10 cellular contexts compared by ENCODE assay signal in the genomic region with DNA sequence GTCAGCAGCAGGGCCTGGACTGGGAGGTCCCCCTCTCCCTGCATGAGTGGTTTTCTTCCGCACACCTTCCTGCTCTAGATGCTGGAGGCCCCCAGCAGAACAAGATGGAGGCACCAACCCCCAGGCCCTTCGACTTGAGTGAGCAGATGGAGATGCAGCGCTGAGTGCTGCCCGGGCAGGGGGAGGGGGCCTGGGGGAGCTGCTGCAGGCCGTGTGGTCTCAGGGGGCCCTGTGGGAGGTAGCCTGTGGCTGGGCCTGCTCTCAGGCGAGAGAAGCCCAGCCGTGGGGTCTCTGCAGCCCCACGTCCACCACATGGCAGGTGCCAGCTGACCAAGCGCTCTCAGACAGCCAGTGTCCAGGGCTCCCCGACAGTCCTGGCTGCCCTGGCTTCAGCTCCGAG. TPM values are rescaled to one million over a fixed set of nuclear protein-coding genes. Genes with fewer than 3 reads are reported as not detected.
A peak's percentile ranks its signal among the peaks of the same experiment; 100 is the strongest.
DNase-seq lines count a peak whose midpoint lies in the region; ATAC-seq and TF ChIP-seq lines count a peak whose summit lies in the region.
"Had no signal": no experiment of that assay in that cellular context is flagged by ENCODE, and none has a peak within 500 bp of the region (broad histone marks: within the 10 kb centered on the region; RNA-seq: fewer than 3 reads in every experiment).

No MANE protein-coding gene starts in this region.

- BruUV-seq in mammary epithelial cell (replicated peaks; lab: Mats Ljungman, UMichigan), result no TSS peak

- no peaks in the 10 kb centered on the region for H3K9me2 ChIP-seq in neural cell (ENCODE audit: insufficient read depth, low read length)

- H3K4me3 Mint-ChIP-seq in brain, result peak overlapping the region in 1 of 5 experiments; percentile 88

- H3K4me2 ChIP-seq in mammary epithelial cell (ENCODE audit: insufficient read depth, low read depth, low read length) (no peak overlapping the region), neural cell (ENCODE audit: low read length) (no peak overlapping the region)

- H3K9ac ChIP-seq in mammary epithelial cell (ENCODE audit: insufficient read depth, low read length) (no peak overlapping the region), neural cell (ENCODE audit: low read length) (no peak overlapping the region)

- H3K27ac ChIP-seq in breast epithelium, result peak overlapping the region; percentile 93 to 94
- H3K27ac ChIP-seq in mammary epithelial cell (ENCODE audit: insufficient read depth, low read depth, low read length), result no peak overlapping the region
- peak overlapping the region; percentile 74 for H3K27ac ChIP-seq in neural cell (ENCODE audit: low read length)
- H3K27ac ChIP-seq in urinary bladder (ENCODE audit: low read depth), result peak overlapping the region; percentile 84

- no peaks in the 10 kb centered on the region for H3K27me3 Mint-ChIP-seq in brain

- no peak for TF ChIP-seq POLR2A in breast epithelium (IDR thresholded peaks at IDR 0.05)

- TF ChIP-seq EP300 in neural cell (conservative IDR thresholded peaks at IDR 0.05; ENCODE audit: poor library complexity, severe bottlenecking), result no peak

- no peak for DNase-seq in breast epithelium (ENCODE audit: low spot score in 2 of 2)
- DNase-seq in mammary epithelial cell, result no peak
- no peak for DNase-seq in COLO829 (ENCODE audit: low spot score)
- DNase-seq: NCI-H524 treated with DMSO at 0.1 percent for 48 hours had no signal

- CTCF ChIA-PET in mammary epithelial cell (lab: Charles Lee; ENCODE audit: low non-redundant PET), result no interaction called here

- H3K9me3 ChIP-seq in breast epithelium (no peaks in the 10 kb centered on the region), mammary epithelial cell (replicated peaks; ENCODE audit: insufficient read depth, low read length) (no peaks in the 10 kb centered on the region), neural cell (ENCODE audit: low read length) (no peaks in the 10 kb centered on the region)

- no peaks in the 10 kb centered on the region for H3K36me3 Mint-ChIP-seq in brain

- no peak for TF ChIP-seq RAD21 in neural cell (conservative IDR thresholded peaks at IDR 0.05)

- H3K4me1 ChIP-seq in breast epithelium, result peaks cover 3 to 20% of the 10 kb centered on the region in 2 donors
- H3K4me1 ChIP-seq in mammary epithelial cell (ENCODE audit: insufficient read depth, low read length), result peaks cover 30% of the 10 kb centered on the region
- peaks cover 3% of the 10 kb centered on the region for H3K4me1 ChIP-seq in urinary bladder (ENCODE audit: insufficient read depth)

- no peaks in the 10 kb centered on the region for H3F3A ChIP-seq in neural cell (ENCODE audit: insufficient read depth, low read length, poor library complexity, severe bottlenecking)

- intact Hi-C loops in breast epithelium (cut with DNase I; ENCODE audit: low total_unique reads), result loop anchor here (5.0 kb wide), 1 partner anchor 187 kb away; no protein-coding TSS in a partner anchor
- intact Hi-C loops in mammary epithelial cell (cut with micrococcal nuclease), result loop anchor here (1.0 to 5.0 kb wide), 5 partner anchors 34 to 1229 kb away; no protein-coding TSS in a partner anchor

- no peak for TF ChIP-seq CTCF in breast epithelium (IDR thresholded peaks at IDR 0.05)
- no peak for TF ChIP-seq CTCF in mammary epithelial cell (conservative IDR thresholded peaks at IDR 0.05 in 1 of 2, IDR thresholded peaks at IDR 0.05 in 1 of 2; ENCODE audit: extremely low read depth in 1 of 2, insufficient read depth in 1 of 2, low read depth in 1 of 2, low read length in 2 of 2)
- TF ChIP-seq CTCF in brain (conservative IDR thresholded peaks at IDR 0.05), result no peak
- TF ChIP-seq CTCF in neural cell (IDR thresholded peaks at IDR 0.05; ENCODE audit: poor library complexity, severe bottlenecking), result no peak

- H4K20me1 ChIP-seq in mammary epithelial cell (ENCODE audit: insufficient read depth, low read length), result no peaks in the 10 kb centered on the region
- H4K20me1 ChIP-seq in neural cell (ENCODE audit: insufficient read depth), result no peaks in the 10 kb centered on the region

- peaks cover 42% of the 10 kb centered on the region for H3K4me1 Mint-ChIP-seq in brain

- H2AFZ ChIP-seq in mammary epithelial cell (ENCODE audit: low read depth, low read length) (no peak overlapping the region), neural cell (ENCODE audit: low read depth, low read length) (no peak overlapping the region)

- H3K4me3 ChIP-seq in breast epithelium, result peak overlapping the region in 1 of 3 donors; percentile 73
- H3K4me3 ChIP-seq in mammary epithelial cell (replicated peaks in 1 of 3; ENCODE audit: insufficient read depth in 1 of 3, low read depth in 2 of 3, low read length in 3 of 3), result no peak overlapping the region
- peak overlapping the region; percentile 80 for H3K4me3 ChIP-seq in neural cell (ENCODE audit: low read length)
- H3K4me3 ChIP-seq in urinary bladder (ENCODE audit: low read depth, low read length), result no peak overlapping the region

- dilution Hi-C loops in mammary epithelial cell (cut with HindIII; ENCODE audit: low sequenced_read_pairs), result loop anchor here (5.0 to 10.0 kb wide), 4 partner anchors 77 to 389 kb away; partner anchors contain the start of gene PRXL2B

- H3K9me3 Mint-ChIP-seq in brain, result no peaks in the 10 kb centered on the region
- H3K9me3 Mint-ChIP-seq: T-helper 2 cell treated with Interferon-gamma antibody and Interleukin-4, amounts not matched to agents 5 μg/mL and 100 μg/mL, for 36 hours had no signal

- WGBS in mammary epithelial cell (ENCODE audit: low coverage, missing lambda C conversion rate), result 96% methylated on average over 8 of the region's 11 CpGs
- WGBS in urinary bladder, result 66% methylated on average over 11 of the region's 11 CpGs

- no peak for ATAC-seq in GM18909 (IDR thresholded peaks at IDR 0.05; ENCODE audit: poor library complexity, unreplicated experiment)
- no peak for ATAC-seq in HG03439 (IDR thresholded peaks at IDR 0.05; ENCODE audit: unreplicated experiment)

- H3K27me3 ChIP-seq in breast epithelium, result no peaks in the 10 kb centered on the region
- H3K27me3 ChIP-seq in mammary epithelial cell (ENCODE audit: insufficient read depth, low read length), result no peaks in the 10 kb centered on the region
- H3K27me3 ChIP-seq in neural cell (ENCODE audit: insufficient read depth, low read depth, low read length), result no peaks in the 10 kb centered on the region

- peak overlapping the region in 3 of 5 experiments; percentile 35 to 96 (median 57) for H3K27ac Mint-ChIP-seq in brain

- H3K79me2 ChIP-seq in mammary epithelial cell (ENCODE audit: insufficient read depth, low read length), result peaks cover 33% of the 10 kb centered on the region
- peaks cover 3% of the 10 kb centered on the region for H3K79me2 ChIP-seq in neural cell (replicated peaks; ENCODE audit: insufficient read depth, low read length)

- in situ Hi-C loops in mammary epithelial cell (cut with MboI; ENCODE audit: low sequenced_read_pairs in 2 of 2), result loop anchor here (10.0 to 25.0 kb wide), 3 partner anchors 342 to 1242 kb away; partner anchors contain the start of genes HES5 (in 1 of the 2) and PANK4 (in 1 of the 2)

- H3K36me3 ChIP-seq in breast epithelium, result no peaks in the 10 kb centered on the region
- no peaks in the 10 kb centered on the region for H3K36me3 ChIP-seq in mammary epithelial cell (ENCODE audit: insufficient read depth, low read length)
- no peaks in the 10 kb centered on the region for H3K36me3 ChIP-seq in neural cell (ENCODE audit: insufficient read depth, low read length)
- no peaks in the 10 kb centered on the region for H3K36me3 ChIP-seq in urinary bladder (ENCODE audit: insufficient read depth)

TF ChIP-seq in neural cell, 6 proteins besides CTCF, POLR2A, EP300 and RAD21 (continues in another document):
- no peak for TF ChIP-seq MXI1 (conservative IDR thresholded peaks at IDR 0.05; ENCODE audit: poor library complexity, severe bottlenecking)
- no peak for TF ChIP-seq EZH2 (IDR thresholded peaks at IDR 0.05; ENCODE audit: borderline replicate concordance, insufficient read depth, low read length, poor library complexity, severe bottlenecking)
- TF ChIP-seq SMC3 (conservative IDR thresholded peaks at IDR 0.05; ENCODE audit: poor library complexity), result no peak
- TF ChIP-seq POLR2AphosphoS5 (IDR thresholded peaks at IDR 0.05), result no peak
- TF ChIP-seq TAF1 (IDR thresholded peaks at IDR 0.05; ENCODE audit: low read depth), result no peak

RNA-seq across cellular contexts. Expression of gene FAAP20, which starts 1.2 kb away (rescaled TPM):
- 10 to 100 TPM; 28.6 to 33.1 (median 29.9) TPM for total RNA-seq in breast epithelium
- total RNA-seq in mammary epithelial cell, result 10 to 100 TPM; 13.5 to 70.9 TPM
- polyA plus RNA-seq in mammary epithelial cell, result 11.8 TPM
- polyA minus RNA-seq in mammary epithelial cell, result 5.4 TPM
- polyA plus RNA-seq in brain (ENCODE audit: insufficient read depth, low read depth, low replicate concordance), result 112 TPM
- polyA plus RNA-seq in neural cell, result 45.3 and 53.0 TPM in 2 replicates
- polyA minus RNA-seq in neural cell, result 25.4 and 35.3 TPM in 2 replicates
- 14.6 TPM for total RNA-seq in urinary bladder
- polyA plus RNA-seq in urinary bladder, result 96.4 TPM

RNA-seq across cellular contexts. Expression of gene SKI, which starts 32.3 kb away (rescaled TPM):
- total RNA-seq in breast epithelium (10 to 100 TPM; 22.1 to 33.8 (median 26.7) TPM), mammary epithelial cell (10 to 100 TPM; 27.2 to 47.8 TPM), urinary bladder (27.8 TPM)
- polyA plus RNA-seq in mammary epithelial cell (10.5 TPM), brain (ENCODE audit: insufficient read depth, low read depth, low replicate concordance) (48.5 TPM), neural cell (4.1 and 4.9 TPM in 2 replicates), urinary bladder (60.5 TPM)
- polyA minus RNA-seq in mammary epithelial cell (34.8 TPM), neural cell (23.9 and 25.1 TPM in 2 replicates)
